ENCODE assay signal across 4 cellular contexts in genomic region chr12:8113117-8113516, GRCh38. TPM values are rescaled to one million over a fixed set of nuclear protein-coding genes. Genes with fewer than 3 reads are reported as not detected.
"Had no signal": no experiment of that assay in that cellular context is flagged by ENCODE, and none has a peak within 500 bp of the region (broad histone marks: within the 10 kb centered on the region; RNA-seq: fewer than 3 reads in every experiment).

No MANE protein-coding gene starts in this region.

RNA-seq across cellular contexts. Expression of gene CLEC4A, which starts 10.3 kb away (rescaled TPM):
- total RNA-seq: LHCN-M2, NCI-H460 had no signal

RNA-seq across cellular contexts. Expression of gene ZNF705A, which starts 43.7 kb away (rescaled TPM):
- total RNA-seq: LHCN-M2, M059J, MCF 10A, NCI-H460 had no signal

RNA-seq across cellular contexts. Expression of gene C3AR1, which starts 47.0 kb away (rescaled TPM):
- total RNA-seq: MCF 10A, NCI-H460 had no signal
